16 cellular contexts compared by ENCODE assay signal in the genomic region with DNA sequence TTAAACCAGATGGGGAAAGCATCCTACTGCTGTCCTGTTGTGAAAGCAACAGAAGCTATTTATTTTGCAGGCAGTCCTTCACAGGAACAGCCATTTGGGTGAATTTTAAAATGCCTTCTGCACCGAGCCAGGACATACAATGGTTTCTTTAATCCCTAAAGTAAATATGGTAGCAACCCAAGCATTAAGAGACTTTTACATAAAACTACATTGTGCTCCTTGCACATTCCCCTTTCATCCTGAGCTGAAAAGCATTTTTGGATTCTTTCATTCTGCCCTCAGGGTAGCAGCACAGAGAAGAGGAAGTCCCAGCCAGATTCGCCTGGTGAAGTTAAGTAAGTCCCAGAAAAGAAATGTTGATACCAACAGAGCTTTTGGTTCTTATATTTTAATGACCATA.
DNase-seq lines count a peak whose midpoint lies in the region; TF ChIP-seq lines count a peak whose summit lies in the region.
"Had no signal": no experiment of that assay in that cellular context is flagged by ENCODE, and none has a peak within 500 bp of the region (broad histone marks: within the 10 kb centered on the region; RNA-seq: fewer than 3 reads in every experiment).

No MANE protein-coding gene starts in this region.

- H3K4me1 ChIP-seq in SJSA1 (replicated peaks) (peaks cover 18% of the 10 kb centered on the region), prostate gland (replicated peaks) (no peaks in the 10 kb centered on the region), spleen (peaks cover 0 to 9% (median 0%) of the 10 kb centered on the region in 6 donors)
- H3K4me1 ChIP-seq: gastrocnemius medialis had no signal

- intact Hi-C loops in prostate gland (cut with DNase I), result no loop called here
- intact Hi-C loops in spleen (cut with DNase I; ENCODE audit: low total_unique reads), result no loop called here

- H3K27ac ChIP-seq in SJSA1 (0 out of 2 replicates have a peak overlapping the region, but pooled peaks have one; percentile 12), prostate gland (no peak overlapping the region), spleen (no peak overlapping the region)
- H3K27ac ChIP-seq: 22Rv1, gastrocnemius medialis, neutrophil, suprapubic skin had no signal

- no peak overlapping the region for H3K4me3 ChIP-seq in SJSA1
- no peak overlapping the region for H3K4me3 ChIP-seq in prostate gland
- H3K4me3 ChIP-seq in spleen, result no peak overlapping the region
- H3K4me3 ChIP-seq: gastrocnemius medialis, suprapubic skin had no signal

- H3K9me3 ChIP-seq in SJSA1 (replicated peaks) (no peaks in the 10 kb centered on the region), prostate gland (no peaks in the 10 kb centered on the region), spleen (no peaks in the 10 kb centered on the region)
- H3K9me3 ChIP-seq: gastrocnemius medialis, neutrophil, suprapubic skin had no signal

- H3K27me3 ChIP-seq in SJSA1 (replicated peaks) (no peaks in the 10 kb centered on the region), prostate gland (replicated peaks; ENCODE audit: insufficient read depth) (no peaks in the 10 kb centered on the region), spleen (replicated peaks in 1 of 7) (no peaks in the 10 kb centered on the region)
- H3K27me3 ChIP-seq: gastrocnemius medialis, neutrophil, suprapubic skin had no signal

- peak; percentile 15 for DNase-seq in DMS53 (lab: John Stamatoyannopoulos, UW)
- no peak for DNase-seq in DMS53 treated with DMSO at 0.1 percent for 48 hours (lab: John Stamatoyannopoulos, UW; ENCODE audit: unreplicated experiment)
- peak in 1 of 2 experiments; percentile 43 for DNase-seq in SJSA1 (ENCODE audit: low read depth in 1 of 2, low spot score in 2 of 2)
- DNase-seq in foreskin melanocyte, result peak; percentile 98
- peak; percentile 13 for DNase-seq in prostate gland (ENCODE audit: low spot score)
- no peak for DNase-seq in effector CD4-positive, alpha-beta T cell
- no peak for DNase-seq in stimulated activated CD4-positive, alpha-beta T cell treated with anti-CD3 and anti-CD28 coated beads, Interleukin-4, amount 100 ng/mL, for 4 hours
- DNase-seq in spleen, result no peak
- DNase-seq: activated CD4-positive, alpha-beta T cell treated with anti-CD3 and anti-CD28 coated beads for 48 hours; activated T-cell treated with anti-CD3 and anti-CD28 coated beads, Interleukin-2, amount 50 U/mL, for 48 hours; gastrocnemius medialis; NCI-H1694 treated with DMSO at 0.1 percent for 48 hours; T-helper 17 cell had no signal

- H3K36me3 ChIP-seq in SJSA1 (no peaks in the 10 kb centered on the region), prostate gland (no peaks in the 10 kb centered on the region), spleen (no peaks in the 10 kb centered on the region)
- H3K36me3 ChIP-seq: gastrocnemius medialis, neutrophil, suprapubic skin had no signal

- no peak for TF ChIP-seq CTCF in prostate gland (IDR thresholded peaks at IDR 0.05)
- no peak for TF ChIP-seq CTCF in spleen (IDR thresholded peaks at IDR 0.05 in 8 of 11, conservative IDR thresholded peaks at IDR 0.05 in 3 of 11)

- WGBS in prostate gland, result 23% methylated on average over 2 of the region's 2 CpGs
- WGBS in spleen, 5 donors, result 18 to 36% (median 26%) methylated on average over 2 of the region's 2 CpGs

- TF ChIP-seq POLR2A in prostate gland (IDR thresholded peaks at IDR 0.05) (no peak), spleen (IDR thresholded peaks at IDR 0.05) (no peak)

Comparison
In these comparisons a context has a peak if more than half of its experiments do, and no peak if none do; other contexts are left out.
1. DNase-seq: peak in DMS53 (single experiment), foreskin melanocyte (single experiment) and prostate gland (single experiment); none in DMS53 treated with DMSO at 0.1 percent for 48 hours (single experiment), effector CD4-positive, alpha-beta T cell (single experiment), stimulated activated CD4-positive, alpha-beta T cell treated with anti-CD3 and anti-CD28 coated beads, Interleukin-4, amount 100 ng/mL, for 4 hours (0 of 2) and spleen (single experiment).